Comparison of ENCODE assay signal across 9 cellular contexts in genomic region chr1:156768610-156769295, GRCh38. TPM values are rescaled to one million over a fixed set of nuclear protein-coding genes. Genes with fewer than 3 reads are reported as not detected.
A peak's percentile ranks its signal among the peaks of the same experiment; 100 is the strongest.
DNase-seq lines count a peak whose midpoint lies in the region; ATAC-seq and TF ChIP-seq lines count a peak whose summit lies in the region.
"Had no signal": no experiment of that assay in that cellular context is flagged by ENCODE, and none has a peak within 500 bp of the region (broad histone marks: within the 10 kb centered on the region; RNA-seq: fewer than 3 reads in every experiment).

No MANE protein-coding gene starts in this region.

- H3K4me3 Mint-ChIP-seq in MCF 10A (ENCODE audit: unreplicated experiment): no peak overlapping the region

- no peak overlapping the region for H2AFZ ChIP-seq in mammary epithelial cell (ENCODE audit: low read depth, low read length)

- H3K36me3 ChIP-seq in breast epithelium (no peaks in the 10 kb centered on the region), mammary epithelial cell (ENCODE audit: insufficient read depth, low read length) (peaks cover 3% of the 10 kb centered on the region), lung (ENCODE audit: control insufficient read depth in 2 of 2, insufficient read depth in 2 of 2, low read length in 2 of 2) (peaks cover 0 to 6% of the 10 kb centered on the region in 2 donors), upper lobe of right lung (peaks cover 18% of the 10 kb centered on the region)

- DNase-seq in breast epithelium (ENCODE audit: low spot score in 2 of 2) (no peak), MCF 10A (ENCODE audit: unreplicated experiment) (no peak), mammary epithelial cell (no peak), lung (ENCODE audit: low spot score) (no peak), upper lobe of right lung (no peak), NOMO-1 treated with dmso at 0.1 percent for 144 hours (lab: John Stamatoyannopoulos, UW; ENCODE audit: unreplicated experiment) (no peak), NCI-H1436 treated with DMSO at 0.1 percent for 48 hours (lab: John Stamatoyannopoulos, UW) (no peak)
- DNase-seq: COR-L47 had no signal

- H3K27me3 Mint-ChIP-seq in MCF 10A (ENCODE audit: insufficient read depth, unreplicated experiment): no peaks in the 10 kb centered on the region

- in situ Hi-C loops in mammary epithelial cell (cut with MboI; ENCODE audit: low sequenced_read_pairs in 2 of 2): no loop called here

- peaks cover 49% of the 10 kb centered on the region for H3K4me1 Mint-ChIP-seq in MCF 10A (ENCODE audit: insufficient read depth, unreplicated experiment)

- POLR2A ChIA-PET in MCF 10A (lab: Yijun Ruan, JAX): interaction anchor here (0.6 to 9.1 kb wide), 16 partner anchors 8 to 1250 kb away, joined by 3 to 375 read pairs (median 4); partner anchors contain the start of genes HDGF, ISG20L2, METTL25B and MRPL24

- peaks cover 50% of the 10 kb centered on the region for H3K36me3 Mint-ChIP-seq in MCF 10A (ENCODE audit: insufficient read depth, unreplicated experiment)

- peak overlapping the region; percentile 94 for H3K9ac ChIP-seq in mammary epithelial cell (ENCODE audit: insufficient read depth, low read length)

- no peaks in the 10 kb centered on the region for H3K9me3 ChIP-seq in breast epithelium
- H3K9me3 ChIP-seq in mammary epithelial cell (replicated peaks; ENCODE audit: insufficient read depth, low read length): no peaks in the 10 kb centered on the region
- H3K9me3 ChIP-seq in lung (ENCODE audit: control insufficient read depth in 2 of 2, insufficient read depth in 1 of 2, low read length in 1 of 2): no peaks in the 10 kb centered on the region
- no peaks in the 10 kb centered on the region for H3K9me3 ChIP-seq in upper lobe of right lung

- H4K20me1 ChIP-seq in mammary epithelial cell (ENCODE audit: insufficient read depth, low read length): no peaks in the 10 kb centered on the region

- BruUV-seq in MCF 10A (replicated peaks; lab: Mats Ljungman, UMichigan) (no TSS peak), mammary epithelial cell (replicated peaks; lab: Mats Ljungman, UMichigan) (no TSS peak)

- CTCF ChIA-PET in MCF 10A (lab: Yijun Ruan, JAX) (interaction anchor here (0.6 to 9.4 kb wide), 13 partner anchors 8 to 1267 kb away, joined by 3 to 115 read pairs (median 5); partner anchors contain the start of genes ISG20L2, METTL25B and NTRK1), mammary epithelial cell (lab: Charles Lee; ENCODE audit: low non-redundant PET) (no interaction called here)

- no peaks in the 10 kb centered on the region for H3K9me3 Mint-ChIP-seq in MCF 10A (ENCODE audit: unreplicated experiment)

- H3K27ac Mint-ChIP-seq in MCF 10A (ENCODE audit: low read depth, unreplicated experiment): no peak overlapping the region

- ATAC-seq in lung (ENCODE audit: insufficient read depth, low FRiP score): no peak
- ATAC-seq in upper lobe of right lung: no peak
- ATAC-seq in HG02852 (IDR thresholded peaks at IDR 0.05; ENCODE audit: unreplicated experiment): no peak

- 25% methylated on average over 8 of the region's 8 CpGs for WGBS in mammary epithelial cell (ENCODE audit: low coverage, missing lambda C conversion rate)
- WGBS in lung, 2 donors: 25 to 38% methylated on average over 8 of the region's 8 CpGs

- H3K27ac ChIP-seq in breast epithelium (peak overlapping the region; percentile 92 to 96), mammary epithelial cell (ENCODE audit: insufficient read depth, low read depth, low read length) (peak overlapping the region; percentile 86), lung (ENCODE audit: low read depth in 1 of 2, low read length in 1 of 2) (no peak overlapping the region), upper lobe of right lung (peak overlapping the region; percentile 91)

- H3K79me2 ChIP-seq in mammary epithelial cell (ENCODE audit: insufficient read depth, low read length): peaks cover 74% of the 10 kb centered on the region

- no peaks in the 10 kb centered on the region for H3K27me3 ChIP-seq in breast epithelium
- no peaks in the 10 kb centered on the region for H3K27me3 ChIP-seq in mammary epithelial cell (ENCODE audit: insufficient read depth, low read length)
- H3K27me3 ChIP-seq in lung (ENCODE audit: control insufficient read depth, insufficient read depth): no peaks in the 10 kb centered on the region
- no peaks in the 10 kb centered on the region for H3K27me3 ChIP-seq in upper lobe of right lung

- dilution Hi-C loops in mammary epithelial cell (cut with HindIII; ENCODE audit: low sequenced_read_pairs): loop anchor here (5.0 kb wide), 2 partner anchors 41 to 86 kb away; partner anchors contain the start of genes ISG20L2 and METTL25B

- TF ChIP-seq CTCF in breast epithelium (IDR thresholded peaks at IDR 0.05) (no peak), MCF 10A (IDR thresholded peaks at IDR 0.05; ENCODE audit: unreplicated experiment) (no peak), mammary epithelial cell (conservative IDR thresholded peaks at IDR 0.05 in 1 of 2, IDR thresholded peaks at IDR 0.05 in 1 of 2; ENCODE audit: extremely low read depth in 1 of 2, insufficient read depth in 1 of 2, low read depth in 1 of 2, low read length in 2 of 2) (no peak), lung (IDR thresholded peaks at IDR 0.05; ENCODE audit: control extremely low read depth, extremely low read depth) (no peak), upper lobe of right lung (IDR thresholded peaks at IDR 0.05) (no peak)

- no peak for TF ChIP-seq POLR2A in breast epithelium (IDR thresholded peaks at IDR 0.05)

- H3K4me1 ChIP-seq in breast epithelium (peaks cover 0 to 12% of the 10 kb centered on the region in 2 donors), mammary epithelial cell (ENCODE audit: insufficient read depth, low read length) (peaks cover 20% of the 10 kb centered on the region), lung (ENCODE audit: control insufficient read depth in 2 of 2, insufficient read depth in 2 of 2, low read length in 2 of 2) (peaks cover 12 to 38% of the 10 kb centered on the region in 2 donors), upper lobe of right lung (peaks cover 42% of the 10 kb centered on the region)

- intact Hi-C loops in breast epithelium (cut with DNase I; ENCODE audit: low total_unique reads): no loop called here
- intact Hi-C loops in MCF 10A (cut with micrococcal nuclease): no loop called here
- intact Hi-C loops in mammary epithelial cell (cut with micrococcal nuclease): loop anchor here (10.0 kb wide), 1 partner anchor 84 kb away; no protein-coding TSS in a partner anchor
- intact Hi-C loops in upper lobe of right lung (cut with DNase I): no loop called here

- H3K4me2 ChIP-seq in mammary epithelial cell (ENCODE audit: insufficient read depth, low read depth, low read length): peak overlapping the region; percentile 92

- H3K4me3 ChIP-seq in breast epithelium: peak overlapping the region; percentile 86 to 98 (median 95)
- H3K4me3 ChIP-seq in mammary epithelial cell (replicated peaks in 1 of 3; ENCODE audit: insufficient read depth in 1 of 3, low read depth in 2 of 3, low read length in 3 of 3): peak overlapping the region; percentile 65 to 99 (median 91)
- H3K4me3 ChIP-seq in lung: peak overlapping the region; percentile 91
- peak overlapping the region; percentile 88 for H3K4me3 ChIP-seq in upper lobe of right lung

RNA-seq across cellular contexts. Expression of gene PRCC, which starts 1.4 kb away (rescaled TPM):
- total RNA-seq in breast epithelium (10 to 100 TPM; 21.6 to 35.9 (median 24.9) TPM), MCF 10A (2022) (112 and 131 TPM in 2 replicates), mammary epithelial cell (10 to 100 TPM; 22.2 to 69.7 TPM), lung (10 to 100 TPM; 38.5 to 52.7 TPM), upper lobe of right lung (48.5 TPM)
- polyA plus RNA-seq in mammary epithelial cell (102 TPM), lung (10 to 100 TPM; 36.2 to 40.0 TPM)
- 169 TPM for polyA minus RNA-seq in mammary epithelial cell

RNA-seq across cellular contexts. Expression of gene HDGF, which starts 17.3 kb away (rescaled TPM):
- total RNA-seq in breast epithelium (100 to 1,000 TPM; 133 to 178 (median 173) TPM), MCF 10A (2022) (679 and 707 TPM in 2 replicates), mammary epithelial cell (100 to 1,000 TPM; 122 to 332 TPM), lung (100 to 1,000 TPM; 184 to 187 TPM), upper lobe of right lung (144 TPM)
- polyA plus RNA-seq in mammary epithelial cell (159 TPM), lung (100 to 1,000 TPM; 104 to 226 TPM)
- 309 TPM for polyA minus RNA-seq in mammary epithelial cell

RNA-seq across cellular contexts. Expression of gene MRPL24, which starts 27.9 kb away (rescaled TPM):
- total RNA-seq in breast epithelium: 10 to 100 TPM; 36.6 to 63.9 (median 63.8) TPM
- 233 and 261 TPM in 2 replicates for total RNA-seq in MCF 10A (2022)
- total RNA-seq in mammary epithelial cell: 10 to 100 TPM; 25.0 to 86.1 TPM
- polyA plus RNA-seq in mammary epithelial cell: 121 TPM
- 34.3 TPM for polyA minus RNA-seq in mammary epithelial cell
- 10 to 100 TPM; 26.7 to 65.4 TPM for total RNA-seq in lung
- 100 to 1,000 TPM in 1 of 2 donors, 10 to 100 TPM in 1; 93.6 to 120 TPM for polyA plus RNA-seq in lung
- total RNA-seq in upper lobe of right lung: 41.8 TPM

RNA-seq across cellular contexts. Expression of gene ISG20L2, which starts 40.2 kb away (rescaled TPM):
- total RNA-seq in breast epithelium (10 to 100 TPM; 13.6 to 25.2 (median 21.0) TPM), MCF 10A (2022) (49.9 and 57.5 TPM in 2 replicates), mammary epithelial cell (10 to 100 TPM; 27.0 to 42.7 TPM), lung (10 to 100 TPM; 11.3 to 26.3 TPM), upper lobe of right lung (28.3 TPM)
- polyA plus RNA-seq in mammary epithelial cell (62.3 TPM), lung (10 to 100 TPM in 1 of 2 donors, 1 to 10 TPM in 1; 9.3 to 24.2 TPM)
- 33.3 TPM for polyA minus RNA-seq in mammary epithelial cell

RNA-seq across cellular contexts. Expression of gene METTL25B, which starts 40.5 kb away (rescaled TPM):
- total RNA-seq in breast epithelium (10 to 100 TPM; 15.5 to 41.3 (median 30.2) TPM), MCF 10A (2022) (46.0 and 68.9 TPM in 2 replicates), mammary epithelial cell (10 to 100 TPM in 1 of 2 donors, 1 to 10 TPM in 1; 9.3 to 24.3 TPM), lung (10 to 100 TPM; 24.4 to 34.9 TPM), upper lobe of right lung (42.4 TPM)
- polyA plus RNA-seq in mammary epithelial cell (10.5 TPM), lung (10 to 100 TPM; 28.3 to 42.6 TPM)
- polyA minus RNA-seq in mammary epithelial cell: 19.3 TPM

Comparison
In these comparisons a context has a peak if more than half of its experiments do, and no peak if none do; other contexts are left out.
1. H3K27ac ChIP-seq: peak in breast epithelium (2 of 2), mammary epithelial cell (single experiment) and upper lobe of right lung (single experiment); none in lung (0 of 2).
2. Peak in every context shown above with its lines, with median percentiles within 50 percentile points of each other: H3K4me3 ChIP-seq.